25 cellular contexts compared by ENCODE assay signal in the genomic region with DNA sequence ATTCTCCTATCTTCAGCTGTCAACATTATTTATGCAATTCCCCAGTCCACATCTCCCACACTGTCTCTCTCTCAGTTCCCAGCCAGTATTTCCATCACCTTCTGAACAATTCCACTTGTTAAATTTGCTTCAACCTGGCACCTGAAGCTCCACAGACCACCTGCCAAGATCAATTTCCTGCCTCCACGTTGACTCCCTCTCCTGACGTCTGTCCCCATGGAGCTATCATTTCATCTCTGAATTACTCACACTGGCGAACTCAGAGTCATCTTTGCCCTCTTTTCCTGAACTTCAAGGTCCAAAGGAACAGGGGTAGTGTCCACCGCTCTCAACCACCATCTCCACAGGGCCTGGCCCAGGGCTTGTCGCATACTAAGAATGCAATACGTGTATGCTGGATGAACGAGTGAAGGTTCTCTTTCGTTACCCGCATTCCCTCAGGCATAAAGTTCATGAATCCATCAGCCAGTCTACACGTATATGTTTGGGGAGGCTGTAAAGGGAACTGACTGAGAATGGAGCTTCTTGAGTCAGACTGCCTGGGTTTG.
A peak's percentile ranks its signal among the peaks of the same experiment; 100 is the strongest.
DNase-seq lines count a peak whose midpoint lies in the region; ATAC-seq and TF ChIP-seq lines count a peak whose summit lies in the region.
"Had no signal": no experiment of that assay in that cellular context is flagged by ENCODE, and none has a peak within 500 bp of the region (broad histone marks: within the 10 kb centered on the region; RNA-seq: fewer than 3 reads in every experiment).

No MANE protein-coding gene starts in this region.

- WGBS in adrenal gland, 4 donors: 71 to 76% (median 74%) methylated on average over 10 of the region's 10 CpGs
- no CpG with 5 or more reads among the region's 10 CpGs for WGBS in trophoblast cell (ENCODE audit: extremely low coverage, insufficient coverage, insufficient read length)

- H2BK12ac ChIP-seq in trophoblast cell (ENCODE audit: low read length): peak overlapping the region; percentile 37

- no peak overlapping the region for H3K4me2 ChIP-seq in trophoblast cell (ENCODE audit: low read length)

- no peak overlapping the region for H2BK5ac ChIP-seq in trophoblast cell (ENCODE audit: low read depth, low read length, poor library complexity)

- no peak for TF ChIP-seq POLR2A in adrenal gland (IDR thresholded peaks at IDR 0.05)

- H3K79me2 ChIP-seq in trophoblast cell (ENCODE audit: control insufficient read depth, insufficient read depth, low read length, poor library complexity): no peaks in the 10 kb centered on the region

- ATAC-seq in left ventricle myocardium superior (peak; percentile 17), HG03159 (IDR thresholded peaks at IDR 0.05; ENCODE audit: unreplicated experiment) (no peak)

- H3K14ac ChIP-seq in trophoblast cell (ENCODE audit: low read length): peak overlapping the region; percentile 26

- H3K23ac ChIP-seq in trophoblast cell (ENCODE audit: low read length): no peak overlapping the region

- no peaks in the 10 kb centered on the region for H3K36me3 ChIP-seq in adrenal gland (replicated peaks in 1 of 2)
- no peaks in the 10 kb centered on the region for H3K36me3 ChIP-seq in trophoblast cell (ENCODE audit: control insufficient read depth in 1 of 2, insufficient read depth in 2 of 2, low read length in 2 of 2)
- H3K36me3 ChIP-seq: SJSA1 had no signal

- no peak overlapping the region for H3K18ac ChIP-seq in trophoblast cell (ENCODE audit: low read length)

- peak overlapping the region in 3 of 5 donors; percentile 17 to 73 (median 22) for H3K27ac ChIP-seq in adrenal gland
- H3K27ac ChIP-seq in trophoblast cell (ENCODE audit: low read depth, low read length): no peak overlapping the region
- H3K27ac ChIP-seq: SJSA1 had no signal

- no peak overlapping the region for H3K9ac ChIP-seq in trophoblast cell (ENCODE audit: low read length)

- DNase-seq in NCI-H226: peak; percentile 3
- DNase-seq in adrenal gland: no peak
- no peak for DNase-seq in left ventricle myocardium superior
- peak; percentile 98 to 100 for DNase-seq in trophoblast cell
- no peak for DNase-seq in NCI-H345 (lab: John Stamatoyannopoulos, UW)
- no peak for DNase-seq in nucleus accumbens (lab: John Stamatoyannopoulos, UW)
- no peak for DNase-seq in DMS53 treated with DMSO at 0.1 percent for 48 hours (lab: John Stamatoyannopoulos, UW; ENCODE audit: unreplicated experiment)
- DNase-seq: ACHN; AML-193; Caco-2; CD4-positive, CD25-positive, alpha-beta regulatory T cell; DMS53; H9; IMR-90; Kasumi-1; MM.1S; NCI-H1092 treated with DMSO at 0.1 percent for 48 hours; NCI-H1694 treated with DMSO at 0.1 percent for 48 hours; NCI-H2107; NCI-H2227 treated with DMSO at 0.1 percent for 48 hours; NCI-H526; NK-92 treated with Interleukin-12 subunit alpha and Interleukin-12 subunit beta, amount 100 ng/mL, for 24 hours; OCI-M1 had no signal

- peak overlapping the region; percentile 34 for H2BK120ac ChIP-seq in trophoblast cell (ENCODE audit: insufficient read depth, low read length, poor library complexity)

- H3K4me1 ChIP-seq in adrenal gland (replicated peaks in 1 of 2) (peaks cover 0 to 5% of the 10 kb centered on the region in 2 donors), trophoblast cell (ENCODE audit: control insufficient read depth in 1 of 2, insufficient read depth in 2 of 2, low read length in 2 of 2) (peaks cover 7 to 23% of the 10 kb centered on the region in 2 experiments)
- H3K4me1 ChIP-seq: SJSA1 had no signal

- peak overlapping the region; percentile 29 for H4K91ac ChIP-seq in trophoblast cell (ENCODE audit: low read depth, low read length)

- H3K27me3 ChIP-seq in adrenal gland (no peaks in the 10 kb centered on the region), trophoblast cell (ENCODE audit: insufficient read depth, low read length) (no peaks in the 10 kb centered on the region)

- no peak for TF ChIP-seq CTCF in adrenal gland (IDR thresholded peaks at IDR 0.05)

- H3K9me3 ChIP-seq in adrenal gland (replicated peaks in 1 of 3): no peaks in the 10 kb centered on the region
- no peaks in the 10 kb centered on the region for H3K9me3 ChIP-seq in trophoblast cell (ENCODE audit: insufficient read depth, low read depth, low read length)
- H3K9me3 ChIP-seq: Caco-2, SJSA1 had no signal

- intact Hi-C loops in adrenal gland (cut with DNase I) (no loop called here), left ventricle myocardium superior (cut with micrococcal nuclease) (no loop called here)

- H2AK5ac ChIP-seq in trophoblast cell (ENCODE audit: low read length): no peak overlapping the region

- H3K79me1 ChIP-seq in trophoblast cell (ENCODE audit: low read length): peaks cover 24% of the 10 kb centered on the region

- H4K8ac ChIP-seq in trophoblast cell (ENCODE audit: low read depth, low read length): no peak overlapping the region

- H3K4me3 ChIP-seq in adrenal gland (no peak overlapping the region), trophoblast cell (ENCODE audit: low read depth, low read length) (no peak overlapping the region)
- H3K4me3 ChIP-seq: SJSA1 had no signal

- H2AFZ ChIP-seq in trophoblast cell (ENCODE audit: insufficient read depth, low read length, poor library complexity): no peak overlapping the region

- H4K12ac ChIP-seq in trophoblast cell (ENCODE audit: low read depth, low read length): no peak overlapping the region

- H3K4ac ChIP-seq in trophoblast cell (ENCODE audit: low read depth, low read length): no peak overlapping the region

Comparison
In these comparisons a context has a peak if more than half of its experiments do, and no peak if none do; other contexts are left out.
1. DNase-seq: peak in NCI-H226 (single experiment) and trophoblast cell (2 of 2); none in adrenal gland (0 of 7), left ventricle myocardium superior (single experiment), NCI-H345 (single experiment), nucleus accumbens (0 of 56) and DMS53 treated with DMSO at 0.1 percent for 48 hours (single experiment).